In the genomic region with DNA sequence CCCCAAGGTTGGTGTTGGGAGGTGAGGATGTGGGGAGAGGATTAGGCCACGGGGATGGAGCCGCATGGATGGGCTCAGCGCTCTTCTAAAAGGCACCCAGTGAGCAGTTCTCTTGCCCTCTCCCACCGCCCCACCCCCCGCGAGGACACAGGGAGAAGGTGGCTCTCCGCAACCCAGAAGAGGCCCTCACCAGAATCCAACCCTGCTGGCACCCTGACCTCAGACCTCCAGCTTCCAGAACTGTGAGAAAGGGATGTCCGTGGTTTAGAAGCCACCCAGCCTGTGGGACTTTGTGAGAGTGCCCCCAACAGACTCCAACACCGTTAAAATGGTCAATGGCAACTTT, we compare ENCODE assay signal across 14 cellular contexts.
DNase-seq lines count a peak whose midpoint lies in the region; ATAC-seq and TF ChIP-seq lines count a peak whose summit lies in the region.
"Had no signal": no experiment of that assay in that cellular context is flagged by ENCODE, and none has a peak within 500 bp of the region (broad histone marks: within the 10 kb centered on the region; RNA-seq: fewer than 3 reads in every experiment).

No MANE protein-coding gene starts in this region.

- intact Hi-C loops in prostate gland (cut with DNase I): no loop called here

- H3K4me1 ChIP-seq in neuronal stem cell (ENCODE audit: control insufficient read depth in 2 of 2, insufficient read depth in 1 of 2, low read depth in 1 of 2, low read length in 2 of 2) (peaks cover 0 to 14% of the 10 kb centered on the region in 2 donors), prostate gland (replicated peaks) (no peaks in the 10 kb centered on the region)
- H3K4me1 ChIP-seq: A549, Caco-2 had no signal

- H3K27ac Mint-ChIP-seq in WTC11 (no peak overlapping the region), glutamatergic neuron (ENCODE audit: unreplicated experiment) (no peak overlapping the region), type B pancreatic cell (no peak overlapping the region)
- H3K27ac Mint-ChIP-seq: CD8-positive, alpha-beta memory T cell; HFFc6 had no signal

- H3K27me3 Mint-ChIP-seq in WTC11 (ENCODE audit: low read depth) (peaks cover 7% of the 10 kb centered on the region), glutamatergic neuron (ENCODE audit: unreplicated experiment) (peaks cover 2% of the 10 kb centered on the region), type B pancreatic cell (peaks cover 5% of the 10 kb centered on the region)

- no peak overlapping the region for H2AFZ ChIP-seq in neuronal stem cell (ENCODE audit: low read length)

- H2BK120ac ChIP-seq in neuronal stem cell (ENCODE audit: low read depth, low read length): no peak overlapping the region

- H3K4me1 Mint-ChIP-seq in WTC11 (peaks cover 28% of the 10 kb centered on the region), glutamatergic neuron (ENCODE audit: low read depth, unreplicated experiment) (peaks cover 8% of the 10 kb centered on the region), type B pancreatic cell (ENCODE audit: unreplicated experiment) (peaks cover 7% of the 10 kb centered on the region)
- H3K4me1 Mint-ChIP-seq: CD8-positive, alpha-beta memory T cell had no signal

- POLR2A ChIA-PET in WTC11 (lab: Charles Lee): no interaction called here

- H3K23ac ChIP-seq in neuronal stem cell (ENCODE audit: low read depth, low read length, poor library complexity): no peak overlapping the region

- H2BK5ac ChIP-seq in neuronal stem cell (ENCODE audit: low read length): no peak overlapping the region

- no peak overlapping the region for H3K14ac ChIP-seq in neuronal stem cell (ENCODE audit: low read length)

- no peak overlapping the region for H2BK15ac ChIP-seq in neuronal stem cell (ENCODE audit: low read length)

- H3K9ac ChIP-seq in neuronal stem cell (ENCODE audit: low read depth, low read length, poor library complexity): no peak overlapping the region

- H3K27ac ChIP-seq in neuronal stem cell (replicated peaks; ENCODE audit: low read length) (no peak overlapping the region), prostate gland (no peak overlapping the region)
- H3K27ac ChIP-seq: A549 had no signal

- H4K91ac ChIP-seq in neuronal stem cell (ENCODE audit: low read depth, low read length, poor library complexity): peak overlapping the region; percentile 27

- CTCF ChIA-PET in WTC11 (lab: Charles Lee): no interaction called here

- no peak overlapping the region for H3K4me3 ChIP-seq in neuronal stem cell (ENCODE audit: low read length in 2 of 2)
- H3K4me3 ChIP-seq in prostate gland: no peak overlapping the region
- H3K4me3 ChIP-seq: A549 had no signal

- H4K8ac ChIP-seq in neuronal stem cell (ENCODE audit: low read depth, low read length): no peak overlapping the region

- H3K4me3 Mint-ChIP-seq in WTC11 (no peak overlapping the region), glutamatergic neuron (ENCODE audit: unreplicated experiment) (no peak overlapping the region), type B pancreatic cell (no peak overlapping the region)
- H3K4me3 Mint-ChIP-seq: CD8-positive, alpha-beta memory T cell; HFFc6 had no signal

- H2BK12ac ChIP-seq in neuronal stem cell (ENCODE audit: low read length): no peak overlapping the region

- H3K79me1 ChIP-seq in neuronal stem cell (ENCODE audit: low read depth, low read length): no peaks in the 10 kb centered on the region

- DNase-seq in WTC11 (ENCODE audit: low spot score): peak; percentile 0
- peak; percentile 5 for DNase-seq in glutamatergic neuron
- DNase-seq in neuronal stem cell (ENCODE audit: low spot score): no peak
- peak; percentile 20 for DNase-seq in type B pancreatic cell (ENCODE audit: extremely low spot score, unreplicated experiment)
- DNase-seq in prostate gland (ENCODE audit: low spot score): no peak
- no peak for DNase-seq in C1 segment of cervical spinal cord (lab: John Stamatoyannopoulos, UW)
- DNase-seq: CD8-positive, alpha-beta memory T cell; DMS 273 treated with DMSO at 0.1 percent for 48 hours; HCEC 1CT; HFFc6 had no signal

- no peak overlapping the region for H3K4me2 ChIP-seq in neuronal stem cell (ENCODE audit: insufficient read depth, low read length, poor library complexity, severe bottlenecking)
- H3K4me2 ChIP-seq: A549 had no signal

- no peaks in the 10 kb centered on the region for H3K27me3 ChIP-seq in neuronal stem cell (ENCODE audit: control insufficient read depth in 3 of 3, insufficient read depth in 3 of 3, low read depth in 1 of 3, low read length in 3 of 3)
- H3K27me3 ChIP-seq in prostate gland (replicated peaks; ENCODE audit: insufficient read depth): peaks cover 4% of the 10 kb centered on the region

- peaks cover 0 to 8% of the 10 kb centered on the region in 2 donors for H3K9me3 ChIP-seq in neuronal stem cell (replicated peaks in 1 of 2; ENCODE audit: control insufficient read depth in 2 of 2, insufficient read depth in 1 of 2, low read depth in 1 of 2, low read length in 2 of 2)
- no peaks in the 10 kb centered on the region for H3K9me3 ChIP-seq in prostate gland
- H3K9me3 ChIP-seq: A549, Caco-2 had no signal

- H3K9me3 Mint-ChIP-seq in WTC11: peaks cover 14% of the 10 kb centered on the region
- H3K9me3 Mint-ChIP-seq in glutamatergic neuron (ENCODE audit: unreplicated experiment): peaks cover 2% of the 10 kb centered on the region
- H3K9me3 Mint-ChIP-seq in type B pancreatic cell: no peaks in the 10 kb centered on the region

- no CpG with 5 or more reads among the region's 9 CpGs for WGBS in neuronal stem cell (ENCODE audit: extremely low coverage in 2 of 2, insufficient read length in 2 of 2, insufficient replicate concordance in 1 of 2), 2 donors
- WGBS in prostate gland: 91% methylated on average over 7 of the region's 9 CpGs

- peaks cover 11% of the 10 kb centered on the region; the same call in 1 of the 2 replicates for H3K36me3 Mint-ChIP-seq in WTC11
- H3K36me3 Mint-ChIP-seq in glutamatergic neuron (ENCODE audit: unreplicated experiment): no peaks in the 10 kb centered on the region
- H3K36me3 Mint-ChIP-seq in type B pancreatic cell: no peaks in the 10 kb centered on the region
- H3K36me3 Mint-ChIP-seq: CD8-positive, alpha-beta memory T cell had no signal

- H3K18ac ChIP-seq in neuronal stem cell (ENCODE audit: low read length): peak overlapping the region; percentile 28

- H2AK5ac ChIP-seq in neuronal stem cell (ENCODE audit: low read depth, low read length): no peak overlapping the region

- no peak overlapping the region for H3K4ac ChIP-seq in neuronal stem cell (ENCODE audit: low read length)

- TF ChIP-seq CTCF in WTC11 (IDR thresholded peaks at IDR 0.05): no peak
- no peak for TF ChIP-seq CTCF in glutamatergic neuron (IDR thresholded peaks at IDR 0.05; ENCODE audit: partially characterized antibody, unreplicated experiment)
- TF ChIP-seq CTCF in type B pancreatic cell (conservative IDR thresholded peaks at IDR 0.05): no peak
- no peak for TF ChIP-seq CTCF in prostate gland (IDR thresholded peaks at IDR 0.05)

- ATAC-seq in WTC11 (no peak), GM18502 (IDR thresholded peaks at IDR 0.05; ENCODE audit: poor library complexity, unreplicated experiment) (no peak)
- ATAC-seq: A549, HepG2 had no signal

- no peak for TF ChIP-seq POLR2A in prostate gland (IDR thresholded peaks at IDR 0.05)

- H3K36me3 ChIP-seq in neuronal stem cell (replicated peaks in 1 of 2; ENCODE audit: control insufficient read depth in 2 of 2, insufficient read depth in 2 of 2, low read length in 2 of 2): no peaks in the 10 kb centered on the region
- H3K36me3 ChIP-seq in prostate gland: no peaks in the 10 kb centered on the region

TF ChIP-seq in WTC11, 78 proteins besides CTCF, POLR2A, EP300 and RAD21 (continues in another document):
- TF ChIP-seq FOXP1 (CRISPR knock-in tag; IDR thresholded peaks at IDR 0.05; ENCODE audit: borderline replicate concordance) (no peak), CREM (CRISPR knock-in tag; IDR thresholded peaks at IDR 0.05) (no peak), SMAD3 (CRISPR knock-in tag; IDR thresholded peaks at IDR 0.05; ENCODE audit: borderline replicate concordance) (no peak), CREB1 (CRISPR knock-in tag; IDR thresholded peaks at IDR 0.05) (no peak), GTF2I (CRISPR knock-in tag; conservative IDR thresholded peaks at IDR 0.05) (no peak), MYBL2 (CRISPR knock-in tag; IDR thresholded peaks at IDR 0.05) (no peak)
- TF ChIP-seq, protein P1, sequence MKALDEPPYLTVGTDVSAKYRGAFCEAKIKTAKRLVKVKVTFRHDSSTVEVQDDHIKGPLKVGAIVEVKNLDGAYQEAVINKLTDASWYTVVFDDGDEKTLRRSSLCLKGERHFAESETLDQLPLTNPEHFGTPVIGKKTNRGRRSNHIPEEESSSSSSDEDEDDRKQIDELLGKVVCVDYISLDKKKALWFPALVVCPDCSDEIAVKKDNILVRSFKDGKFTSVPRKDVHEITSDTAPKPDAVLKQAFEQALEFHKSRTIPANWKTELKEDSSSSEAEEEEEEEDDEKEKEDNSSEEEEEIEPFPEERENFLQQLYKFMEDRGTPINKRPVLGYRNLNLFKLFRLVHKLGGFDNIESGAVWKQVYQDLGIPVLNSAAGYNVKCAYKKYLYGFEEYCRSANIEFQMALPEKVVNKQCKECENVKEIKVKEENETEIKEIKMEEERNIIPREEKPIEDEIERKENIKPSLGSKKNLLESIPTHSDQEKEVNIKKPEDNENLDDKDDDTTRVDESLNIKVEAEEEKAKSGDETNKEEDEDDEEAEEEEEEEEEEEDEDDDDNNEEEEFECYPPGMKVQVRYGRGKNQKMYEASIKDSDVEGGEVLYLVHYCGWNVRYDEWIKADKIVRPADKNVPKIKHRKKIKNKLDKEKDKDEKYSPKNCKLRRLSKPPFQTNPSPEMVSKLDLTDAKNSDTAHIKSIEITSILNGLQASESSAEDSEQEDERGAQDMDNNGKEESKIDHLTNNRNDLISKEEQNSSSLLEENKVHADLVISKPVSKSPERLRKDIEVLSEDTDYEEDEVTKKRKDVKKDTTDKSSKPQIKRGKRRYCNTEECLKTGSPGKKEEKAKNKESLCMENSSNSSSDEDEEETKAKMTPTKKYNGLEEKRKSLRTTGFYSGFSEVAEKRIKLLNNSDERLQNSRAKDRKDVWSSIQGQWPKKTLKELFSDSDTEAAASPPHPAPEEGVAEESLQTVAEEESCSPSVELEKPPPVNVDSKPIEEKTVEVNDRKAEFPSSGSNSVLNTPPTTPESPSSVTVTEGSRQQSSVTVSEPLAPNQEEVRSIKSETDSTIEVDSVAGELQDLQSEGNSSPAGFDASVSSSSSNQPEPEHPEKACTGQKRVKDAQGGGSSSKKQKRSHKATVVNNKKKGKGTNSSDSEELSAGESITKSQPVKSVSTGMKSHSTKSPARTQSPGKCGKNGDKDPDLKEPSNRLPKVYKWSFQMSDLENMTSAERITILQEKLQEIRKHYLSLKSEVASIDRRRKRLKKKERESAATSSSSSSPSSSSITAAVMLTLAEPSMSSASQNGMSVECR (CRISPR knock-in tag; IDR thresholded peaks at IDR 0.05; ENCODE audit: borderline replicate concordance): no peak
- TF ChIP-seq, protein P2, sequence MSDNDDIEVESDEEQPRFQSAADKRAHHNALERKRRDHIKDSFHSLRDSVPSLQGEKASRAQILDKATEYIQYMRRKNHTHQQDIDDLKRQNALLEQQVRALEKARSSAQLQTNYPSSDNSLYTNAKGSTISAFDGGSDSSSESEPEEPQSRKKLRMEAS (CRISPR knock-in tag; IDR thresholded peaks at IDR 0.05): no peak

Comparison
In these comparisons a context has a peak if more than half of its experiments do, and no peak if none do; other contexts are left out.
1. DNase-seq: peak in WTC11 (single experiment), glutamatergic neuron (single experiment) and type B pancreatic cell (single experiment); none in neuronal stem cell (single experiment), prostate gland (single experiment) and C1 segment of cervical spinal cord (0 of 14).